ENCODE assay signal across 6 cellular contexts in the genomic region with DNA sequence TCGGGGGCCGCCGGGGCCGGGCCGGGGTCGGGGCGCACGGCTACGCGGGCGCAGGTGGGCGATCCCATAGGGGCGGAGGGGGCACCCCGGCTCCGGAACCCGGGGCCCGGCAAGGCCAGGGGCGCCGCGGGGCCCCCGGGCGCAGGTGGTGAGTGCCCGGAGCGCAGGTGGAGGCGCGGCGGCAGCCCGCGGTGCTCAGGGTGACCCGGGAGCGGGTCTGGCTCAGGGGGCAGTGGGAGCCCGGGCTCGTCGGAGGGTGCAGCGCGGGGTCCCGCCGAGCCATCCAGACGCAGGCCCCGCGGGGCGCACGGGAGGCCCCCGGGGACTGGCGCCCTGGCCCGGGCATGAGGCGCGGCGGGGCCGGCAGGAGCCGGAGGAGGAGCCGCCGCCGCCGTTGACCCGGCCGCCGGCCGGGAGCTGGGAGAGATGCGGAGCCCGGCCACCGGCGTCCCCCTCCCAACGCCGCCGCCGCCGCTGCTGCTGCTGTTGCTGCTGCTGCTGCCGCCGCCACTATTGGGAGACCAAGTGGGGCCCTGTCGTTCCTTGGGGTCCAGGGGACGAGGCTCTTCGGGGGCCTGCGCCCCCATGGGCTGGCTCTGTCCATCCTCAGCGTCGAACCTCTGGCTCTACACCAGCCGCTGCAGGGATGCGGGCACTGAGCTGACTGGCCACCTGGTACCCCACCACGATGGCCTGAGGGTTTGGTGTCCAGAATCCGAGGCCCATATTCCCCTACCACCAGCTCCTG. TPM values are rescaled to one million over a fixed set of nuclear protein-coding genes. Genes with fewer than 3 reads are reported as not detected.
A peak's percentile ranks its signal among the peaks of the same experiment; 100 is the strongest.
DNase-seq lines count a peak whose midpoint lies in the region; ATAC-seq and TF ChIP-seq lines count a peak whose summit lies in the region.

No MANE protein-coding gene starts in this region.

- H3K36me3 ChIP-seq in GM06990 (ENCODE audit: control insufficient read depth, insufficient read depth, low read length) (no peaks in the 10 kb centered on the region), body of pancreas (replicated peaks in 1 of 2; ENCODE audit: insufficient read depth in 1 of 2, low read depth in 2 of 2) (no peaks in the 10 kb centered on the region)

- TF ChIP-seq CTCF in GM06990 (IDR thresholded peaks at IDR 0.05; ENCODE audit: insufficient read depth, low read length, poor library complexity, severe bottlenecking) (no peak), body of pancreas (IDR thresholded peaks at IDR 0.05) (no peak), neural crest cell (conservative IDR thresholded peaks at IDR 0.05) (no peak)

- TF ChIP-seq POLR2A in body of pancreas (IDR thresholded peaks at IDR 0.05): no peak

- no peaks in the 10 kb centered on the region for H3K27me3 Mint-ChIP-seq in neural crest cell (ENCODE audit: low read depth)

- H3K9me3 ChIP-seq in body of pancreas: no peaks in the 10 kb centered on the region

- peak overlapping the region; percentile 74 for H3K4me3 Mint-ChIP-seq in neural crest cell

- ATAC-seq in HG02870 (IDR thresholded peaks at IDR 0.05; ENCODE audit: unreplicated experiment) (peak; percentile 36), body of pancreas (peak; percentile 39)

- intact Hi-C loops in body of pancreas (cut with DNase I): no loop called here

- peaks cover 36% of the 10 kb centered on the region for H3K4me1 ChIP-seq in body of pancreas

- DNase-seq in GM06990 (ENCODE audit: extremely low read depth, insufficient read length): no peak
- peak in 1 of 4 donors; percentile 27 for DNase-seq in body of pancreas
- DNase-seq in neural crest cell (ENCODE audit: low read depth, low spot score): no peak
- no peak for DNase-seq in T-helper 9 cell
- DNase-seq in NCI-H2171 (lab: John Stamatoyannopoulos, UW): no peak

- peak overlapping the region; percentile 35 for H3K4me3 ChIP-seq in GM06990 (replicated peaks; ENCODE audit: low read depth, low read length)
- H3K4me3 ChIP-seq in body of pancreas: peak overlapping the region in 1 of 2 donors; percentile 22

- no peaks in the 10 kb centered on the region for H3K9me3 Mint-ChIP-seq in neural crest cell

- H3K36me3 Mint-ChIP-seq in neural crest cell (ENCODE audit: low read depth): peaks cover 16% of the 10 kb centered on the region

- H3K27me3 ChIP-seq in GM06990 (replicated peaks; ENCODE audit: control insufficient read depth, insufficient read depth, low read length): no peaks in the 10 kb centered on the region; the same call in 1 of the 2 replicates
- no peaks in the 10 kb centered on the region for H3K27me3 ChIP-seq in body of pancreas

- no peak overlapping the region for H3K27ac ChIP-seq in body of pancreas

- H3K4me1 Mint-ChIP-seq in neural crest cell: peaks cover 50% of the 10 kb centered on the region

- WGBS in body of pancreas, 2 donors: 5 to 14% methylated on average over 9 to 29 of the region's 80 CpGs

- H3K27ac Mint-ChIP-seq in neural crest cell (ENCODE audit: unreplicated experiment): no peak overlapping the region

RNA-seq across cellular contexts. Expression of a gene that starts 0.5 kb away (rescaled TPM):
- 1 to 10 TPM; 7.3 to 7.5 TPM for total RNA-seq in body of pancreas
- total RNA-seq in neural crest cell: 97.1 and 99.2 TPM in 2 replicates

RNA-seq across cellular contexts. Expression of a gene that starts 33.1 kb away (rescaled TPM):
- total RNA-seq in body of pancreas: 1 to 10 TPM in 1 of 2 donors, not detected in 1; 1.8 TPM
- total RNA-seq in neural crest cell: 100 and 102 TPM in 2 replicates

RNA-seq across cellular contexts. Expression of a gene that starts 36.1 kb away (rescaled TPM):
- total RNA-seq in body of pancreas (100 to 1,000 TPM in 1 of 2 donors, 10 to 100 TPM in 1; 65.3 to 123 TPM), neural crest cell (156 and 158 TPM in 2 replicates)

RNA-seq across cellular contexts. Expression of a gene that starts 57.0 kb away (rescaled TPM):
- not detected for total RNA-seq in body of pancreas
- 0.82 TPM in 1 of 2 replicates, not detected in the other for total RNA-seq in neural crest cell

Comparison
In these comparisons a context has a peak if more than half of its experiments do, and no peak if none do; other contexts are left out.
1. RNA of a gene that starts 0.5 kb away (total RNA-seq): 97.1 to 99.2 TPM in neural crest cell; 7.3 to 7.5 TPM in body of pancreas; every median in the first group is over 10 times any median in the second.
2. RNA of a gene that starts 33.1 kb away (total RNA-seq): 100 to 102 TPM in neural crest cell; 1.8 TPM in body of pancreas; every median in the first group is over 10 times any median in the second.